10 cellular contexts compared by ENCODE assay signal in the genomic region with DNA sequence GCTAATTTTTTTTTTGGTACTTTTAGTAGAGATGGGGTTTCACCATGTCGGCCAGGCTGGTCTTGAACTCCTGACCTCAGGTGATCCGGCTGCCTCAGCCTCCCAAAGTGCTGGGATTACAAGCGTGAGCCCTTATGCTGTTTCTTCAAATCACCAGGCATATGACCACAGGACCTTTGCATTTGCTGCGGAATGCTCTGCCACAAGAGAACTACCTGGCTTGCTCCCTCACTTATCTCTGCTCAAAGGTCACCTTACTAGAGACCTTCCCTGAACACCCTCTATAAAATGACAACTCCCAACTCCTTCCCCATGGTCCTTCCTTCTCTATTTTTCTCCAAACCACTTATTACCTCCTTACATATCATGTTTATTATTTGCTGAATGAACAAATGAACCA. TPM values are rescaled to one million over a fixed set of nuclear protein-coding genes. Genes with fewer than 3 reads are reported as not detected.
DNase-seq lines count a peak whose midpoint lies in the region; FAIRE-seq and TF ChIP-seq lines count a peak whose summit lies in the region.
"Had no signal": no experiment of that assay in that cellular context is flagged by ENCODE, and none has a peak within 500 bp of the region (broad histone marks: within the 10 kb centered on the region; RNA-seq: fewer than 3 reads in every experiment).

No MANE protein-coding gene starts in this region.

- H3K27ac ChIP-seq in Peyer's patch (peak overlapping the region in 3 of 4 donors; percentile 92 to 95 (median 95)), parathyroid adenoma (no peak overlapping the region)

- H2AFZ ChIP-seq in parathyroid adenoma: no peak overlapping the region

- H3K4me3 ChIP-seq in Peyer's patch: peak overlapping the region in 2 of 4 donors; percentile 83 to 98
- H3K4me3 ChIP-seq in epithelial cell of proximal tubule (ENCODE audit: low read depth, low read length): peak overlapping the region; percentile 88
- H3K4me3 ChIP-seq in parathyroid adenoma (ENCODE audit: low read depth, low read length): peak overlapping the region; percentile 92

- H3K27me3 ChIP-seq in Peyer's patch (no peaks in the 10 kb centered on the region), parathyroid adenoma (ENCODE audit: control insufficient read depth, insufficient read depth, low read length) (no peaks in the 10 kb centered on the region)

- H3K36me3 ChIP-seq in ES-I3 (ENCODE audit: insufficient read depth, low read length): no peaks in the 10 kb centered on the region
- peaks cover 0 to 14% (median 0%) of the 10 kb centered on the region in 3 donors for H3K36me3 ChIP-seq in Peyer's patch
- no peaks in the 10 kb centered on the region for H3K36me3 ChIP-seq in parathyroid adenoma (ENCODE audit: control insufficient read depth, insufficient read depth, low read length)
- H3K36me3 ChIP-seq: HAP-1 had no signal

- no peak for FAIRE-seq in urothelium cell line (lab: Jason Lieb, UNC)

- no peak for DNase-seq in Peyer's patch
- no peak for DNase-seq in epithelial cell of proximal tubule (ENCODE audit: low read depth)
- DNase-seq in stimulated activated CD4-positive, alpha-beta T cell treated with anti-CD3 and anti-CD28 coated beads, Interleukin-1b, Interleukin-23, amount 100 ng/mL, for 48 hours: no peak
- no peak for DNase-seq in nucleus accumbens (lab: John Stamatoyannopoulos, UW)
- no peak for DNase-seq in globus pallidus (ENCODE audit: low spot score)
- DNase-seq in urothelium cell line (ENCODE audit: low spot score): no peak
- DNase-seq: NCI-H82 had no signal

- TF ChIP-seq CTCF in Peyer's patch (IDR thresholded peaks at IDR 0.05) (no peak), epithelial cell of proximal tubule (conservative IDR thresholded peaks at IDR 0.05; ENCODE audit: low read depth, low read length) (no peak), parathyroid adenoma (IDR thresholded peaks at IDR 0.05) (no peak)

- H3K9ac ChIP-seq in ES-I3 (ENCODE audit: low read depth, low read length) (peak overlapping the region; percentile 61; the same call in 1 of the 2 replicates), parathyroid adenoma (no peak overlapping the region)

- H3K9me3 ChIP-seq in ES-I3 (ENCODE audit: control insufficient read depth, insufficient read depth, low read length) (no peaks in the 10 kb centered on the region), Peyer's patch (no peaks in the 10 kb centered on the region), parathyroid adenoma (ENCODE audit: control insufficient read depth, low read length) (no peaks in the 10 kb centered on the region)
- H3K9me3 ChIP-seq: HAP-1 had no signal

- TF ChIP-seq POLR2A in Peyer's patch (IDR thresholded peaks at IDR 0.05): no peak

- H3K4me1 ChIP-seq in ES-I3 (ENCODE audit: insufficient read depth, low read length): peaks cover under 1% of the 10 kb centered on the region; the same call in 1 of the 2 replicates
- H3K4me1 ChIP-seq in Peyer's patch: peaks cover 0 to 22% (median 2%) of the 10 kb centered on the region in 4 donors
- H3K4me1 ChIP-seq in parathyroid adenoma: no peaks in the 10 kb centered on the region

- H3K4me2 ChIP-seq in parathyroid adenoma (ENCODE audit: low read length): peak overlapping the region; percentile 84

- H3K79me2 ChIP-seq in parathyroid adenoma: peaks cover 26% of the 10 kb centered on the region

RNA-seq across cellular contexts. Expression of a gene that starts 1.4 kb away (rescaled TPM):
- total RNA-seq in Peyer's patch (100 to 1,000 TPM in 1 of 4 donors, 10 to 100 TPM in 3; 83.1 to 114 (median 88.1) TPM), epithelial cell of proximal tubule (11.5 and 15.3 TPM in 2 replicates)

RNA-seq across cellular contexts. Expression of a gene that starts 16.8 kb away (rescaled TPM):
- total RNA-seq in Peyer's patch (10 to 100 TPM; 26.8 to 48.7 (median 45.7) TPM), epithelial cell of proximal tubule (11.3 and 27.1 TPM in 2 replicates)

RNA-seq across cellular contexts. Expression of a gene that starts 46.4 kb away (rescaled TPM):
- total RNA-seq in Peyer's patch (100 to 1,000 TPM in 3 of 4 donors, 10 to 100 TPM in 1; 21.5 to 177 (median 138) TPM), epithelial cell of proximal tubule (106 and 119 TPM in 2 replicates)

RNA-seq across cellular contexts. Expression of a gene that starts 48.0 kb away (rescaled TPM):
- total RNA-seq in Peyer's patch: 10 to 100 TPM in 3 of 4 donors, 1 to 10 TPM in 1; 9.9 to 53.6 (median 40.5) TPM
- total RNA-seq in epithelial cell of proximal tubule: 57.6 and 61.8 TPM in 2 replicates

RNA-seq across cellular contexts. Expression of a gene that starts 59.3 kb away (rescaled TPM):
- total RNA-seq in Peyer's patch (10 to 100 TPM; 33.5 to 48.7 (median 34.9) TPM), epithelial cell of proximal tubule (30.2 and 30.7 TPM in 2 replicates)
